8 cellular contexts compared by ENCODE assay signal in genomic region chr2:205094031-205094430, GRCh38.
"Had no signal": no experiment of that assay in that cellular context is flagged by ENCODE, and none has a peak within 500 bp of the region (broad histone marks: within the 10 kb centered on the region; RNA-seq: fewer than 3 reads in every experiment).

No MANE protein-coding gene starts in this region.

- H3K36me3 Mint-ChIP-seq: IgD-negative memory B cell had no signal

- H3K27ac Mint-ChIP-seq: IgD-negative memory B cell had no signal

- H3K27me3 Mint-ChIP-seq: IgD-negative memory B cell had no signal

- H3K27ac ChIP-seq: HL-60, KMS-11 had no signal

- H3K9me3 Mint-ChIP-seq: IgD-negative memory B cell had no signal

- H3K4me3 ChIP-seq: K562 had no signal

- DNase-seq: IMR-90, KBM-7, KG1 had no signal

- ATAC-seq: HepG2, K562 had no signal

- H3K4me3 Mint-ChIP-seq: IgD-negative memory B cell had no signal
